In genomic region chr1:3074297-3074741, GRCh38 we compare ENCODE assay signal across 20 cellular contexts. TPM values are rescaled to one million over a fixed set of nuclear protein-coding genes. Genes with fewer than 3 reads are reported as not detected.
DNase-seq lines count a peak whose midpoint lies in the region; TF ChIP-seq lines count a peak whose summit lies in the region.
"Had no signal": no experiment of that assay in that cellular context is flagged by ENCODE, and none has a peak within 500 bp of the region (broad histone marks: within the 10 kb centered on the region; RNA-seq: fewer than 3 reads in every experiment).

No MANE protein-coding gene starts in this region.

- peaks cover 52% of the 10 kb centered on the region for H3K27me3 Mint-ChIP-seq in type B pancreatic cell

- no peaks in the 10 kb centered on the region for H3K27me3 ChIP-seq in ascending aorta
- no peaks in the 10 kb centered on the region for H3K27me3 ChIP-seq in mucosa of stomach (ENCODE audit: control insufficient read depth, insufficient read depth, low read length)

- H3K36me3 ChIP-seq in ascending aorta: peaks cover 0 to 7% of the 10 kb centered on the region in 2 donors
- H3K36me3 ChIP-seq in mucosa of stomach (ENCODE audit: control insufficient read depth, insufficient read depth, low read length): no peaks in the 10 kb centered on the region
- H3K36me3 ChIP-seq: adrenal gland, BE2C had no signal

- DNase-seq in ascending aorta (ENCODE audit: low spot score in 2 of 2) (peak; percentile 59 to 80), fibroblast of peridontal ligament (ENCODE audit: extremely low read depth) (peak; percentile 11), type B pancreatic cell (ENCODE audit: extremely low spot score, unreplicated experiment) (no peak), iPS-NIHi7 (ENCODE audit: extremely low spot score) (no peak), NCI-H2081 (lab: John Stamatoyannopoulos, UW) (no peak), islet precursor cell (no peak)
- DNase-seq: activated effector memory CD4-positive, alpha-beta T cell treated with anti-CD3 and anti-CD28 coated beads, Interleukin-2, amount 50 U/mL, for 16 hours; adrenal gland; BE2C; foreskin keratinocyte; NCI-H187 treated with DMSO at 0.1 percent for 48 hours; NCI-H510A; SIG-M5 had no signal

- H3K36me3 Mint-ChIP-seq in type B pancreatic cell: no peaks in the 10 kb centered on the region

- H3K9ac ChIP-seq in mucosa of stomach (ENCODE audit: low read length): peak overlapping the region; percentile 82

- H3K4me1 ChIP-seq in ascending aorta (peaks cover 26 to 65% of the 10 kb centered on the region in 2 donors), mucosa of stomach (ENCODE audit: control insufficient read depth, insufficient read depth, low read length) (peaks cover 59% of the 10 kb centered on the region)
- H3K4me1 ChIP-seq: BE2C, foreskin keratinocyte had no signal

- intact Hi-C loops in ascending aorta (cut with DNase I): loop anchor here (1.0 to 2.0 kb wide), 3 partner anchors 50 to 202 kb away; no protein-coding TSS in a partner anchor

- no peaks in the 10 kb centered on the region for H3K9me3 ChIP-seq in ascending aorta
- H3K9me3 ChIP-seq in mucosa of stomach (ENCODE audit: control insufficient read depth, low read length): no peaks in the 10 kb centered on the region
- H3K9me3 ChIP-seq: adrenal gland, BE2C had no signal

- peaks cover 23% of the 10 kb centered on the region for H3K4me1 Mint-ChIP-seq in type B pancreatic cell (ENCODE audit: unreplicated experiment)

- peak overlapping the region; percentile 64 for H3K4me3 Mint-ChIP-seq in type B pancreatic cell

- H3K4me3 ChIP-seq in ascending aorta (peak overlapping the region; percentile 95 to 97), mucosa of stomach (ENCODE audit: low read length) (no peak overlapping the region)
- H3K4me3 ChIP-seq: adrenal gland had no signal

- TF ChIP-seq CTCF in ascending aorta (IDR thresholded peaks at IDR 0.05): no peak
- no peak for TF ChIP-seq CTCF in type B pancreatic cell (conservative IDR thresholded peaks at IDR 0.05)

- no peaks in the 10 kb centered on the region for H3K9me3 Mint-ChIP-seq in type B pancreatic cell

- H3K27ac Mint-ChIP-seq in type B pancreatic cell: no peak overlapping the region

- peak overlapping the region; percentile 99 to 100 for H3K27ac ChIP-seq in ascending aorta
- H3K27ac ChIP-seq: adrenal gland, foreskin keratinocyte had no signal

RNA-seq across cellular contexts. Expression of gene PRDM16, which starts 5.3 kb away (rescaled TPM):
- total RNA-seq in ascending aorta (84.2 TPM), type B pancreatic cell (ENCODE audit: low replicate concordance) (10.3 and 23.6 TPM in 2 replicates)
- total RNA-seq: MCF 10A; T-helper 2 cell treated with Interferon-gamma antibody and Interleukin-4, amounts not matched to agents 100 ng/mL and 5 ng/mL, for 36 hours had no signal

RNA-seq across cellular contexts. Expression of gene ACTRT2, which starts 53.1 kb away (rescaled TPM):
- total RNA-seq in ascending aorta (not detected), type B pancreatic cell (ENCODE audit: low replicate concordance) (not detected in 2 replicates)
- total RNA-seq: adrenal gland; foreskin keratinocyte; MCF 10A; mesenteric fat pad; omental fat pad; skeletal muscle tissue; T-helper 2 cell treated with Interferon-gamma antibody and Interleukin-4, amounts not matched to agents 100 ng/mL and 5 ng/mL, for 36 hours; temporal lobe had no signal

Comparison
In these comparisons a context has a peak if more than half of its experiments do, and no peak if none do; other contexts are left out.
1. DNase-seq: peak in ascending aorta (2 of 2) and fibroblast of peridontal ligament (single experiment); none in type B pancreatic cell (single experiment), iPS-NIHi7 (single experiment), NCI-H2081 (0 of 2) and islet precursor cell (single experiment).